Comparison of ENCODE assay signal across 8 cellular contexts in genomic region chr2:215811409-215812355, GRCh38.
DNase-seq lines count a peak whose midpoint lies in the region; ATAC-seq, FAIRE-seq and TF ChIP-seq lines count a peak whose summit lies in the region.

No MANE protein-coding gene starts in this region.

- DNase-seq in GM12892 (ENCODE audit: insufficient read length) (no peak), amniotic epithelial cell (ENCODE audit: low read depth) (peak; percentile 51), heart right ventricle (no peak), DMS 273 treated with DMSO at 0.1 percent for 48 hours (lab: John Stamatoyannopoulos, UW) (no peak), ovary (no peak), GM03348 (ENCODE audit: low spot score) (no peak)

- peak; percentile 88 for FAIRE-seq in GM12892 (lab: Jason Lieb, UNC)

- ATAC-seq in GM21447 (IDR thresholded peaks at IDR 0.05; ENCODE audit: unreplicated experiment) (peak; percentile 96), HG03460 (IDR thresholded peaks at IDR 0.05; ENCODE audit: unreplicated experiment) (peak; percentile 96), heart right ventricle (no peak)

- H3K4me1 ChIP-seq in heart right ventricle, result peaks cover 0 to 16% (median 8%) of the 10 kb centered on the region in 9 donors
- no peaks in the 10 kb centered on the region for H3K4me1 ChIP-seq in ovary (ENCODE audit: insufficient read depth)

- TF ChIP-seq EP300 in ovary (IDR thresholded peaks at IDR 0.05), result no peak

- no peaks in the 10 kb centered on the region for H3K36me3 ChIP-seq in heart right ventricle
- no peaks in the 10 kb centered on the region for H3K36me3 ChIP-seq in ovary

- TF ChIP-seq CTCF in heart right ventricle (IDR thresholded peaks at IDR 0.05), result no peak
- TF ChIP-seq CTCF in ovary (IDR thresholded peaks at IDR 0.05), result no peak

- 84 to 89% methylated on average over 3 of the region's 3 CpGs for WGBS in heart right ventricle, 2 donors
- 89 to 96% (median 91%) methylated on average over 3 of the region's 3 CpGs for WGBS in ovary, 3 donors

- no peaks in the 10 kb centered on the region for H3K9me3 ChIP-seq in heart right ventricle
- H3K9me3 ChIP-seq in ovary, result no peaks in the 10 kb centered on the region

- intact Hi-C loops in heart right ventricle (cut with DNase I), result no loop called here
- intact Hi-C loops in ovary (cut with DNase I), result no loop called here

- TF ChIP-seq POLR2A in GM12892 (IDR thresholded peaks at IDR 0.05; ENCODE audit: low read depth, low read length) (no peak), ovary (IDR thresholded peaks at IDR 0.05) (no peak)

- H3K27ac ChIP-seq in heart right ventricle, result no peak overlapping the region
- no peak overlapping the region for H3K27ac ChIP-seq in ovary

- H3K4me3 ChIP-seq in heart right ventricle, result no peak overlapping the region
- H3K4me3 ChIP-seq in ovary, result no peak overlapping the region

- H3K27me3 ChIP-seq in heart right ventricle, result no peaks in the 10 kb centered on the region
- no peaks in the 10 kb centered on the region for H3K27me3 ChIP-seq in ovary

Comparison
In these comparisons a context has a peak if more than half of its experiments do, and no peak if none do; other contexts are left out.
1. ATAC-seq: peak in GM21447 (single experiment) and HG03460 (single experiment); none in heart right ventricle (0 of 8).